20 cellular contexts compared by ENCODE assay signal in genomic region chr6:2937627-2938003, GRCh38. TPM values are rescaled to one million over a fixed set of nuclear protein-coding genes. Genes with fewer than 3 reads are reported as not detected.
DNase-seq lines count a peak whose midpoint lies in the region; ATAC-seq and TF ChIP-seq lines count a peak whose summit lies in the region.
"Had no signal": no experiment of that assay in that cellular context is flagged by ENCODE, and none has a peak within 500 bp of the region (broad histone marks: within the 10 kb centered on the region; RNA-seq: fewer than 3 reads in every experiment).

No MANE protein-coding gene starts in this region.

- CTCF ChIA-PET in activated CD4-positive, alpha-beta T cell treated with anti-CD3 and anti-CD28 coated beads for 36 hours (lab: Charles Lee), result interaction anchor here (0.8 to 8.8 kb wide), 7 partner anchors 15 to 147 kb away, joined by 3 to 165 read pairs (median 5); partner anchors contain the start of gene SERPINB1
- CTCF ChIA-PET in CD4-positive, alpha-beta memory T cell (lab: Charles Lee; ENCODE audit: partially characterized antibody), result interaction anchor here (1.8 to 8.9 kb wide), 5 partner anchors 15 to 146 kb away, joined by 14 to 186 read pairs (median 80); partner anchors contain the start of gene SERPINB1
- CTCF ChIA-PET in activated CD8-positive, alpha-beta T cell treated with anti-CD3 and anti-CD28 coated beads for 36 hours (lab: Charles Lee), result interaction anchor here (1.0 to 9.9 kb wide), 5 partner anchors 15 to 144 kb away, joined by 5 to 180 read pairs (median 13); no protein-coding TSS in a partner anchor

- H3K4me3 ChIP-seq in CD4-positive, alpha-beta memory T cell (ENCODE audit: low read length in 2 of 2), result no peak overlapping the region
- H3K4me3 ChIP-seq: BLaER1 treated with 17β-estradiol and CSF1 and Interleukin-3, amounts not matched to agents 10 nM and 100 nM; SK-N-MC; thoracic aorta had no signal

- POLR2A ChIA-PET in activated CD4-positive, alpha-beta T cell treated with anti-CD3 and anti-CD28 coated beads for 36 hours (lab: Charles Lee), result interaction anchor here (1.1 to 2.1 kb wide), 9 partner anchors 11 to 146 kb away, joined by 4 to 64 read pairs (median 14); partner anchors contain the start of genes SERPINB1 and SERPINB9
- POLR2A ChIA-PET in CD4-positive, alpha-beta memory T cell (lab: Charles Lee; ENCODE audit: partially characterized antibody), result interaction anchor here (1.0 to 14.1 kb wide), 4 partner anchors 24 to 91 kb away, joined by 3 to 248 read pairs (median 9); no protein-coding TSS in a partner anchor
- POLR2A ChIA-PET in activated CD8-positive, alpha-beta T cell treated with anti-CD3 and anti-CD28 coated beads for 36 hours (lab: Charles Lee), result interaction anchor here (0.7 to 3.6 kb wide), 9 partner anchors 10 to 130 kb away, joined by 3 to 20 read pairs (median 4); partner anchors contain the start of gene RIPK1

- H3K4me1 Mint-ChIP-seq in activated CD4-positive, alpha-beta T cell treated with anti-CD3 and anti-CD28 coated beads for 36 hours, result peaks cover 59% of the 10 kb centered on the region
- peaks cover 38 to 56% (median 47%) of the 10 kb centered on the region in 4 donors for H3K4me1 Mint-ChIP-seq in CD4-positive, alpha-beta memory T cell
- peaks cover 55% of the 10 kb centered on the region for H3K4me1 Mint-ChIP-seq in activated CD8-positive, alpha-beta T cell treated with anti-CD3 and anti-CD28 coated beads for 36 hours (ENCODE audit: low read depth)
- peaks cover 57 to 63% of the 10 kb centered on the region in 2 donors for H3K4me1 Mint-ChIP-seq in immature natural killer cell
- H3K4me1 Mint-ChIP-seq: neural crest cell had no signal

- no peaks in the 10 kb centered on the region for H3K36me3 ChIP-seq in CD4-positive, alpha-beta memory T cell (ENCODE audit: insufficient read depth, low read length)
- H3K36me3 ChIP-seq: BLaER1 treated with 17β-estradiol and CSF1 and Interleukin-3, amounts not matched to agents 10 nM and 100 nM; thoracic aorta had no signal

- H3K4me1 ChIP-seq in CD4-positive, alpha-beta memory T cell (ENCODE audit: insufficient read depth, low read length), result peaks cover 63% of the 10 kb centered on the region
- H3K4me1 ChIP-seq: foreskin keratinocyte had no signal

- peak overlapping the region; percentile 48 for H3K27ac ChIP-seq in CD4-positive, alpha-beta memory T cell (ENCODE audit: low read depth, low read length)
- H3K27ac ChIP-seq: BLaER1 treated with 17β-estradiol and CSF1 and Interleukin-3, amounts not matched to agents 10 nM and 100 nM; foreskin keratinocyte; SK-N-MC; thoracic aorta had no signal

- intact Hi-C loops in activated CD4-positive, alpha-beta T cell treated with anti-CD3 and anti-CD28 coated beads for 36 hours (cut with DNase I, micrococcal nuclease), result no loop called here
- intact Hi-C loops in CD4-positive, alpha-beta memory T cell (cut with micrococcal nuclease), result loop anchor here (10.0 kb wide), 1 partner anchor 173 kb away; the partner anchor contains the start of gene WRNIP1
- intact Hi-C loops in activated CD8-positive, alpha-beta T cell treated with anti-CD3 and anti-CD28 coated beads for 36 hours (cut with micrococcal nuclease), result no loop called here

- H3K4me3 Mint-ChIP-seq in activated CD4-positive, alpha-beta T cell treated with anti-CD3 and anti-CD28 coated beads for 36 hours, result peak overlapping the region; percentile 47
- peak overlapping the region in 6 of 8 donors; percentile 34 to 87 (median 64) for H3K4me3 Mint-ChIP-seq in CD4-positive, alpha-beta memory T cell
- peak overlapping the region; percentile 64 for H3K4me3 Mint-ChIP-seq in activated CD8-positive, alpha-beta T cell treated with anti-CD3 and anti-CD28 coated beads for 36 hours
- H3K4me3 Mint-ChIP-seq in immature natural killer cell, result peak overlapping the region; percentile 68 to 87 (median 82)
- H3K4me3 Mint-ChIP-seq: neural crest cell had no signal

- peaks cover 27% of the 10 kb centered on the region for H3K9me3 Mint-ChIP-seq in activated CD4-positive, alpha-beta T cell treated with anti-CD3 and anti-CD28 coated beads for 36 hours (ENCODE audit: low read depth)
- H3K9me3 Mint-ChIP-seq in CD4-positive, alpha-beta memory T cell, result peaks cover 0 to 21% (median 18%) of the 10 kb centered on the region in 8 donors
- peaks cover 27% of the 10 kb centered on the region for H3K9me3 Mint-ChIP-seq in activated CD8-positive, alpha-beta T cell treated with anti-CD3 and anti-CD28 coated beads for 36 hours
- H3K9me3 Mint-ChIP-seq in immature natural killer cell, result peaks cover 0 to 14% (median 7%) of the 10 kb centered on the region in 6 donors

- H3K27ac Mint-ChIP-seq in activated CD4-positive, alpha-beta T cell treated with anti-CD3 and anti-CD28 coated beads for 36 hours, result peak overlapping the region; percentile 85
- H3K27ac Mint-ChIP-seq in CD4-positive, alpha-beta memory T cell, result peak overlapping the region in 5 of 7 donors; percentile 86 to 98 (median 94)
- peak overlapping the region; percentile 94 for H3K27ac Mint-ChIP-seq in activated CD8-positive, alpha-beta T cell treated with anti-CD3 and anti-CD28 coated beads for 36 hours
- peak overlapping the region; percentile 90 to 96 (median 92) for H3K27ac Mint-ChIP-seq in immature natural killer cell

- no peaks in the 10 kb centered on the region for H3K9me3 ChIP-seq in CD4-positive, alpha-beta memory T cell (ENCODE audit: control insufficient read depth in 1 of 2, low read length in 2 of 2)
- H3K9me3 ChIP-seq: thoracic aorta had no signal

- H3K36me3 Mint-ChIP-seq in activated CD4-positive, alpha-beta T cell treated with anti-CD3 and anti-CD28 coated beads for 36 hours (ENCODE audit: low read depth), result peaks cover 36% of the 10 kb centered on the region
- peaks cover 5 to 11% of the 10 kb centered on the region in 2 donors for H3K36me3 Mint-ChIP-seq in CD4-positive, alpha-beta memory T cell
- H3K36me3 Mint-ChIP-seq in activated CD8-positive, alpha-beta T cell treated with anti-CD3 and anti-CD28 coated beads for 36 hours (ENCODE audit: low read depth), result peaks cover 29% of the 10 kb centered on the region
- H3K36me3 Mint-ChIP-seq in immature natural killer cell, result peaks cover 0 to 8% (median 0%) of the 10 kb centered on the region in 3 donors

- no peaks in the 10 kb centered on the region for H3K27me3 ChIP-seq in CD4-positive, alpha-beta memory T cell (ENCODE audit: insufficient read depth, low read length)
- H3K27me3 ChIP-seq: BLaER1 treated with 17β-estradiol and CSF1 and Interleukin-3, amounts not matched to agents 10 nM and 100 nM had no signal

- no peak for ATAC-seq in activated CD4-positive, alpha-beta T cell treated with anti-CD3 and anti-CD28 coated beads for 36 hours
- ATAC-seq in activated CD8-positive, alpha-beta T cell treated with anti-CD3 and anti-CD28 coated beads for 36 hours, result no peak
- ATAC-seq: foreskin keratinocyte had no signal

- DNase-seq in activated CD4-positive, alpha-beta T cell treated with anti-CD3 and anti-CD28 coated beads for 36 hours, result no peak
- no peak for DNase-seq in activated CD4-positive, alpha-beta T cell treated with anti-CD3 and anti-CD28 coated beads, Interleukin-2, amount 50 U/mL, for 1 hour
- DNase-seq in CD4-positive, alpha-beta memory T cell, result no peak
- DNase-seq in activated CD8-positive, alpha-beta T cell treated with anti-CD3 and anti-CD28 coated beads for 36 hours, result no peak
- DNase-seq in immature natural killer cell, result no peak
- DNase-seq in SHP77 (lab: John Stamatoyannopoulos, UW), result no peak
- DNase-seq in SKM-1 (lab: John Stamatoyannopoulos, UW; ENCODE audit: unreplicated experiment), result no peak
- DNase-seq in Kasumi-1 (lab: John Stamatoyannopoulos, UW), result no peak
- DNase-seq: dermis blood vessel endothelial cell, DMS153, foreskin keratinocyte, hypothalamus, NCI-H1417 treated with DMSO at 0.1 percent for 48 hours, NCI-H2171, NCI-H748 treated with DMSO at 0.1 percent for 48 hours had no signal

- no peak for TF ChIP-seq CTCF in activated CD8-positive, alpha-beta T cell treated with anti-CD3 and anti-CD28 coated beads for 36 hours (IDR thresholded peaks at IDR 0.05)

- H3K27me3 Mint-ChIP-seq in activated CD4-positive, alpha-beta T cell treated with anti-CD3 and anti-CD28 coated beads for 36 hours, result no peaks in the 10 kb centered on the region
- H3K27me3 Mint-ChIP-seq in CD4-positive, alpha-beta memory T cell, result no peaks in the 10 kb centered on the region
- no peaks in the 10 kb centered on the region for H3K27me3 Mint-ChIP-seq in activated CD8-positive, alpha-beta T cell treated with anti-CD3 and anti-CD28 coated beads for 36 hours
- H3K27me3 Mint-ChIP-seq in immature natural killer cell (ENCODE audit: low read depth in 3 of 3), result peaks cover 11 to 29% (median 26%) of the 10 kb centered on the region in 3 donors

RNA-seq across cellular contexts. Expression of gene SERPINB6, which starts 33.8 kb away (rescaled TPM):
- 10 to 100 TPM; 36.2 to 41.3 TPM for total RNA-seq in activated CD4-positive, alpha-beta T cell treated with anti-CD3 and anti-CD28 coated beads for 36 hours
- total RNA-seq in CD4-positive, alpha-beta memory T cell, result 10 to 100 TPM; 41.2 to 41.9 TPM
- 10 to 100 TPM; 47.1 to 58.0 TPM for polyA plus RNA-seq in CD4-positive, alpha-beta memory T cell
- 10 to 100 TPM; 52.2 to 53.8 TPM for total RNA-seq in activated CD8-positive, alpha-beta T cell treated with anti-CD3 and anti-CD28 coated beads for 36 hours
- 100 to 1,000 TPM; 196 to 243 (median 199) TPM for polyA plus RNA-seq in immature natural killer cell

RNA-seq across cellular contexts. Expression of gene SERPINB9, which starts 34.5 kb away (rescaled TPM):
- total RNA-seq in activated CD4-positive, alpha-beta T cell treated with anti-CD3 and anti-CD28 coated beads for 36 hours, result 100 to 1,000 TPM in 1 of 2 experiments, 10 to 100 TPM in 1; 90.0 to 109 TPM
- total RNA-seq in CD4-positive, alpha-beta memory T cell, result 10 to 100 TPM; 83.2 to 88.5 TPM
- polyA plus RNA-seq in CD4-positive, alpha-beta memory T cell, result 10 to 100 TPM; 20.4 to 41.0 TPM
- total RNA-seq in activated CD8-positive, alpha-beta T cell treated with anti-CD3 and anti-CD28 coated beads for 36 hours, result 10 to 100 TPM; 65.7 to 70.3 TPM
- 10 to 100 TPM; 20.7 to 50.4 (median 21.7) TPM for polyA plus RNA-seq in immature natural killer cell
- total RNA-seq: A172 had no signal
